ENCODE assay signal across 9 cellular contexts in genomic region chr17:68437979-68438877, GRCh38. TPM values are rescaled to one million over a fixed set of nuclear protein-coding genes. Genes with fewer than 3 reads are reported as not detected.
DNase-seq lines count a peak whose midpoint lies in the region; ATAC-seq and TF ChIP-seq lines count a peak whose summit lies in the region.
"Had no signal": no experiment of that assay in that cellular context is flagged by ENCODE, and none has a peak within 500 bp of the region (broad histone marks: within the 10 kb centered on the region; RNA-seq: fewer than 3 reads in every experiment).

No MANE protein-coding gene starts in this region.

- ATAC-seq in GM19395 (IDR thresholded peaks at IDR 0.05; ENCODE audit: unreplicated experiment) (peak; percentile 81), HG03442 (IDR thresholded peaks at IDR 0.05; ENCODE audit: unreplicated experiment) (peak; percentile 71)

- H3K4me1 Mint-ChIP-seq in activated CD4-positive, alpha-beta T cell treated with anti-CD3 and anti-CD28 coated beads, Interleukin-2, amount 10 ng/mL, durations not matched to agents 7 days and 5 days = peaks cover 75% of the 10 kb centered on the region

- peak overlapping the region; percentile 62 for H3K4me3 Mint-ChIP-seq in activated CD4-positive, alpha-beta T cell treated with anti-CD3 and anti-CD28 coated beads, Interleukin-2, amount 10 ng/mL, durations not matched to agents 7 days and 5 days
- H3K4me3 Mint-ChIP-seq: brain had no signal

- no peaks in the 10 kb centered on the region for H3K27me3 Mint-ChIP-seq in activated CD4-positive, alpha-beta T cell treated with anti-CD3 and anti-CD28 coated beads, Interleukin-2, amount 10 ng/mL, durations not matched to agents 7 days and 5 days
- H3K27me3 Mint-ChIP-seq: brain had no signal

- H3K9me3 Mint-ChIP-seq in activated CD4-positive, alpha-beta T cell treated with anti-CD3 and anti-CD28 coated beads, Interleukin-2, amount 10 ng/mL, durations not matched to agents 7 days and 5 days = no peaks in the 10 kb centered on the region
- H3K9me3 Mint-ChIP-seq: brain had no signal

- H3K4me3 ChIP-seq in fibroblast of villous mesenchyme (ENCODE audit: low read depth, low read length) (no peak overlapping the region), smooth muscle cell (peak overlapping the region; percentile 17)

- peak overlapping the region; percentile 58 for H3K27ac ChIP-seq in smooth muscle cell (ENCODE audit: low read depth)

- H3K9ac ChIP-seq in smooth muscle cell (ENCODE audit: low read depth) = no peak overlapping the region

- TF ChIP-seq CTCF in fibroblast of villous mesenchyme (IDR thresholded peaks at IDR 0.05; ENCODE audit: insufficient read depth, low read depth, low read length) (no peak), smooth muscle cell (IDR thresholded peaks at IDR 0.05; ENCODE audit: borderline replicate concordance, insufficient read depth, poor library complexity, severe bottlenecking) (no peak)

- POLR2A ChIA-PET in activated CD4-positive, alpha-beta T cell treated with anti-CD3 and anti-CD28 coated beads, Interleukin-2, amount 10 ng/mL, durations not matched to agents 7 days and 5 days (lab: Charles Lee) = interaction anchor here (1.0 to 1.4 kb wide), 4 partner anchors 17 to 200 kb away, joined by 3 to 4 read pairs (median 4); partner anchors contain the start of gene WIPI1

- H3K4me2 ChIP-seq in smooth muscle cell = peak overlapping the region; percentile 7

- peaks cover 49% of the 10 kb centered on the region for H4K20me1 ChIP-seq in smooth muscle cell (ENCODE audit: low read depth)

- in situ Hi-C loops in ACHN (cut with HindIII; ENCODE audit: low pct_ligation_motif_present, low pct_unique_long_range_greater_than_20kb, low sequenced_read_pairs) = no loop called here

- no peaks in the 10 kb centered on the region for H3K4me1 ChIP-seq in smooth muscle cell (ENCODE audit: low read depth)

- 63% methylated on average over 16 of the region's 16 CpGs for WGBS in smooth muscle cell (ENCODE audit: low lambda C conversion rate)

- peak overlapping the region; percentile 95 for H3K27ac Mint-ChIP-seq in activated CD4-positive, alpha-beta T cell treated with anti-CD3 and anti-CD28 coated beads, Interleukin-2, amount 10 ng/mL, durations not matched to agents 7 days and 5 days
- H3K27ac Mint-ChIP-seq: brain had no signal

- H3K27me3 ChIP-seq in smooth muscle cell (ENCODE audit: low read depth) = no peaks in the 10 kb centered on the region

- no peak overlapping the region for H2AFZ ChIP-seq in smooth muscle cell (ENCODE audit: low read depth)

- peak; percentile 58 for DNase-seq in CD1c-positive myeloid dendritic cell (ENCODE audit: extremely low spot score)
- DNase-seq in activated CD4-positive, alpha-beta T cell treated with anti-CD3 and anti-CD28 coated beads, Interleukin-2, amount 10 ng/mL, durations not matched to agents 7 days and 5 days = peak; percentile 73
- DNase-seq in fibroblast of villous mesenchyme (ENCODE audit: low read depth) = peak; percentile 74
- DNase-seq in smooth muscle cell (lab: John Stamatoyannopoulos, UW; ENCODE audit: unreplicated experiment) = no peak
- no peak for DNase-seq in NCI-H2171 (lab: John Stamatoyannopoulos, UW)
- no peak for DNase-seq in ACHN

- peaks cover 19% of the 10 kb centered on the region for H3K36me3 ChIP-seq in smooth muscle cell (ENCODE audit: low read depth)

- H3F3A ChIP-seq in smooth muscle cell (ENCODE audit: low read depth) = peaks cover 31% of the 10 kb centered on the region

- CTCF ChIA-PET in activated CD4-positive, alpha-beta T cell treated with anti-CD3 and anti-CD28 coated beads, Interleukin-2, amount 10 ng/mL, durations not matched to agents 7 days and 5 days (lab: Charles Lee) = interaction anchor here (1.0 to 4.3 kb wide), 12 partner anchors 10 to 232 kb away, joined by 3 to 31 read pairs (median 12); partner anchors contain the start of genes AMZ2 and WIPI1

- no peaks in the 10 kb centered on the region for H3K9me3 ChIP-seq in smooth muscle cell (replicated peaks; ENCODE audit: low read depth)

- peaks cover 39% of the 10 kb centered on the region for H3K36me3 Mint-ChIP-seq in activated CD4-positive, alpha-beta T cell treated with anti-CD3 and anti-CD28 coated beads, Interleukin-2, amount 10 ng/mL, durations not matched to agents 7 days and 5 days (ENCODE audit: low read depth)

- no peaks in the 10 kb centered on the region for H3K79me2 ChIP-seq in smooth muscle cell (ENCODE audit: low read depth)

RNA-seq across cellular contexts. Expression of gene WIPI1, which starts 19.1 kb away (rescaled TPM):
- total RNA-seq in activated CD4-positive, alpha-beta T cell treated with anti-CD3 and anti-CD28 coated beads, Interleukin-2, amount 10 ng/mL, durations not matched to agents 7 days and 5 days = 10 to 100 TPM; 28.2 to 34.4 TPM
- total RNA-seq in fibroblast of villous mesenchyme (80.7 and 109 TPM in 2 replicates), smooth muscle cell (177 and 196 TPM in 2 replicates)
- polyA plus RNA-seq in smooth muscle cell = 169 and 188 TPM in 2 replicates

Comparison
In these comparisons a context has a peak if more than half of its experiments do, and no peak if none do; other contexts are left out.
1. DNase-seq: peak in CD1c-positive myeloid dendritic cell (single experiment), activated CD4-positive, alpha-beta T cell treated with anti-CD3 and anti-CD28 coated beads, Interleukin-2, amount 10 ng/mL, durations not matched to agents 7 days and 5 days (single experiment) and fibroblast of villous mesenchyme (single experiment); none in smooth muscle cell (single experiment), NCI-H2171 (single experiment) and ACHN (single experiment).